In the genomic region with DNA sequence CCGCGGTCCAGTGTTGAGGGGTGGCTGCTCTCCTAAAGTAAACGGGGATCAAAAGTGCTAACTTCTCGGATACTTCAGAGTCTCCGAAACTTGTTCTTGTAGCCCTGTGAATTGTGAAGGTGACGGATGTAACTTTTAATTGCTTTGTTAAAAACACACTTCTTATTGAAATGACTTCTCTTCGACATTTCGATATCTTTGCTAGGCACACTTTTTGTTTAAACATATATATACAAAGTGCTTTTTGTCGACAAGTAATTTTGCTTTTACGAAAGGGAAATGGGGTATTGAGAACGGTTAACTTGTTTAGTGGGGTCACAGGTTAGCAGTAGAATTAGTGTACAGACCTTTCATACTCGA, we compare ENCODE assay signal across 8 cellular contexts. TPM values are rescaled to one million over a fixed set of nuclear protein-coding genes. Genes with fewer than 3 reads are reported as not detected.
DNase-seq lines count a peak whose midpoint lies in the region; ATAC-seq and TF ChIP-seq lines count a peak whose summit lies in the region.

No MANE protein-coding gene starts in this region.

- no peak for TF ChIP-seq CTCF in esophagus muscularis mucosa (IDR thresholded peaks at IDR 0.05)
- TF ChIP-seq CTCF in prostate gland (IDR thresholded peaks at IDR 0.05): no peak

- peak overlapping the region; percentile 90 to 100 (median 94) for H3K4me3 ChIP-seq in esophagus muscularis mucosa
- H3K4me3 ChIP-seq in prostate gland: peak overlapping the region; percentile 87 to 99

- no peaks in the 10 kb centered on the region for H3K27me3 ChIP-seq in esophagus muscularis mucosa
- no peaks in the 10 kb centered on the region for H3K27me3 ChIP-seq in prostate gland (replicated peaks; ENCODE audit: insufficient read depth)

- no peaks in the 10 kb centered on the region for H3K9me3 ChIP-seq in esophagus muscularis mucosa
- H3K9me3 ChIP-seq in prostate gland: no peaks in the 10 kb centered on the region

- no peaks in the 10 kb centered on the region for H3K36me3 ChIP-seq in esophagus muscularis mucosa
- H3K36me3 ChIP-seq in prostate gland: no peaks in the 10 kb centered on the region

- no peak for TF ChIP-seq EP300 in esophagus muscularis mucosa (IDR thresholded peaks at IDR 0.05)

- no peak for ATAC-seq in HG02981 (IDR thresholded peaks at IDR 0.05; ENCODE audit: unreplicated experiment)

- peak; percentile 37 for DNase-seq in NCI-H2107 treated with DMSO at 0.1 percent for 48 hours (lab: John Stamatoyannopoulos, UW; ENCODE audit: unreplicated experiment)
- DNase-seq in NCI-H2107 (lab: John Stamatoyannopoulos, UW): no peak
- peak; percentile 55 for DNase-seq in RKO (ENCODE audit: low spot score)
- no peak for DNase-seq in esophagus muscularis mucosa (ENCODE audit: extremely low spot score)
- DNase-seq in prostate gland (ENCODE audit: low spot score): no peak
- DNase-seq in activated CD4-positive, CD25-positive, alpha-beta regulatory T cell treated with anti-CD3 and anti-CD28 coated beads, Interleukin-2, amount 50 U/mL, for 72 hours: no peak
- no peak for DNase-seq in NCI-H226

- intact Hi-C loops in esophagus muscularis mucosa (cut with DNase I) (no loop called here), prostate gland (cut with DNase I) (loop anchor here (10.0 kb wide), 1 partner anchor 605 kb away; a partner anchor contains a TSS)

- H3K4me1 ChIP-seq in esophagus muscularis mucosa (peaks cover 11 to 41% (median 24%) of the 10 kb centered on the region in 4 donors), prostate gland (replicated peaks) (no peaks in the 10 kb centered on the region)

- 1% methylated on average over 8 of the region's 12 CpGs for WGBS in esophagus muscularis mucosa
- 2% methylated on average over 12 of the region's 12 CpGs for WGBS in prostate gland

- TF ChIP-seq POLR2A in esophagus muscularis mucosa (IDR thresholded peaks at IDR 0.05; ENCODE audit: low read depth) (no peak), prostate gland (IDR thresholded peaks at IDR 0.05) (no peak)

- H3K27ac ChIP-seq in esophagus muscularis mucosa (replicated peaks in 1 of 4) (peak overlapping the region; percentile 94 to 99 (median 95)), prostate gland (peak overlapping the region; percentile 91 to 95)

RNA-seq across cellular contexts. Expression of a gene that starts 0.6 kb away (rescaled TPM):
- total RNA-seq in esophagus muscularis mucosa: 10 to 100 TPM; 26.0 to 37.4 (median 30.5) TPM
- total RNA-seq in prostate gland: 10 to 100 TPM; 33.8 to 55.6 TPM

Comparison
In these comparisons a context has a peak if more than half of its experiments do, and no peak if none do; other contexts are left out.
1. DNase-seq: peak in NCI-H2107 treated with DMSO at 0.1 percent for 48 hours (single experiment) and RKO (single experiment); none in NCI-H2107 (single experiment), esophagus muscularis mucosa (single experiment), prostate gland (single experiment), activated CD4-positive, CD25-positive, alpha-beta regulatory T cell treated with anti-CD3 and anti-CD28 coated beads, Interleukin-2, amount 50 U/mL, for 72 hours (single experiment) and NCI-H226 (single experiment).